Comparison of ENCODE assay signal across 1 cellular context in genomic region chr12:76559277-76560082, GRCh38.
TF ChIP-seq lines count a peak whose summit lies in the region.

A gene with protein sequence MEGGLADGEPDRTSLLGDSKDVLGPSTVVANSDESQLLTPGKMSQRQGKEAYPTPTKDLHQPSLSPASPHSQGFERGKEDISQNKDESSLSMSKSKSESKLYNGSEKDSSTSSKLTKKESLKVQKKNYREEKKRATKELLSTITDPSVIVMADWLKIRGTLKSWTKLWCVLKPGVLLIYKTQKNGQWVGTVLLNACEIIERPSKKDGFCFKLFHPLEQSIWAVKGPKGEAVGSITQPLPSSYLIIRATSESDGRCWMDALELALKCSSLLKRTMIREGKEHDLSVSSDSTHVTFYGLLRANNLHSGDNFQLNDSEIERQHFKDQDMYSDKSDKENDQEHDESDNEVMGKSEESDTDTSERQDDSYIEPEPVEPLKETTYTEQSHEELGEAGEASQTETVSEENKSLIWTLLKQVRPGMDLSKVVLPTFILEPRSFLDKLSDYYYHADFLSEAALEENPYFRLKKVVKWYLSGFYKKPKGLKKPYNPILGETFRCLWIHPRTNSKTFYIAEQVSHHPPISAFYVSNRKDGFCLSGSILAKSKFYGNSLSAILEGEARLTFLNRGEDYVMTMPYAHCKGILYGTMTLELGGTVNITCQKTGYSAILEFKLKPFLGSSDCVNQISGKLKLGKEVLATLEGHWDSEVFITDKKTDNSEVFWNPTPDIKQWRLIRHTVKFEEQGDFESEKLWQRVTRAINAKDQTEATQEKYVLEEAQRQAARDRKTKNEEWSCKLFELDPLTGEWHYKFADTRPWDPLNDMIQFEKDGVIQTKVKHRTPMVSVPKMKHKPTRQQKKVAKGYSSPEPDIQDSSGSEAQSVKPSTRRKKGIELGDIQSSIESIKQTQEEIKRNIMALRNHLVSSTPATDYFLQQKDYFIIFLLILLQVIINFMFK (minus strand): TSS chr12:76559771. CDS start chr12:76487551, 72,220 bp downstream.

TF ChIP-seq in HepG2, 621 proteins besides CTCF, POLR2A, EP300 and RAD21 (continued from another document and continues in another):
- peak; percentile 90 for TF ChIP-seq IKZF5 (CRISPR knock-in tag; IDR thresholded peaks at IDR 0.05)
- peak; percentile 86; the same call in 1 of the 2 replicates for TF ChIP-seq AHR (CRISPR knock-in tag; IDR thresholded peaks at IDR 0.05)
- peak; percentile 72 for TF ChIP-seq MED8 (CRISPR knock-in tag; IDR thresholded peaks at IDR 0.05; ENCODE audit: insufficient replicate concordance)
- 0 out of 2 replicates have a peak, but pooled peaks have one; percentile 78 for TF ChIP-seq ZNF589 (CRISPR knock-in tag; conservative IDR thresholded peaks at IDR 0.05)
- TF ChIP-seq GMEB2 (CRISPR knock-in tag; IDR thresholded peaks at IDR 0.05; ENCODE audit: low read depth), result 0 out of 2 replicates have a peak, but pooled peaks have one; percentile 17
- peak; percentile 86 for TF ChIP-seq ELF3 (CRISPR knock-in tag; IDR thresholded peaks at IDR 0.05)
- TF ChIP-seq TCF7 (IDR thresholded peaks at IDR 0.05; ENCODE audit: low read depth), result no peak
- peak; percentile 54 for TF ChIP-seq SAFB2 (CRISPR knock-in tag; IDR thresholded peaks at IDR 0.05; ENCODE audit: borderline replicate concordance, low read depth)
- no peak for TF ChIP-seq ZFAT (CRISPR knock-in tag; conservative IDR thresholded peaks at IDR 0.05)
- TF ChIP-seq ZNF143 (CRISPR knock-in tag; IDR thresholded peaks at IDR 0.05), result 0 out of 2 replicates have a peak, but pooled peaks have one; percentile 28
- TF ChIP-seq SMAD3 (CRISPR knock-in tag; IDR thresholded peaks at IDR 0.05), result peak; percentile 73; the same call in 1 of the 2 replicates
- TF ChIP-seq NFIC (IDR thresholded peaks at IDR 0.05; ENCODE audit: low read length), result no peak
- TF ChIP-seq, protein P1, sequence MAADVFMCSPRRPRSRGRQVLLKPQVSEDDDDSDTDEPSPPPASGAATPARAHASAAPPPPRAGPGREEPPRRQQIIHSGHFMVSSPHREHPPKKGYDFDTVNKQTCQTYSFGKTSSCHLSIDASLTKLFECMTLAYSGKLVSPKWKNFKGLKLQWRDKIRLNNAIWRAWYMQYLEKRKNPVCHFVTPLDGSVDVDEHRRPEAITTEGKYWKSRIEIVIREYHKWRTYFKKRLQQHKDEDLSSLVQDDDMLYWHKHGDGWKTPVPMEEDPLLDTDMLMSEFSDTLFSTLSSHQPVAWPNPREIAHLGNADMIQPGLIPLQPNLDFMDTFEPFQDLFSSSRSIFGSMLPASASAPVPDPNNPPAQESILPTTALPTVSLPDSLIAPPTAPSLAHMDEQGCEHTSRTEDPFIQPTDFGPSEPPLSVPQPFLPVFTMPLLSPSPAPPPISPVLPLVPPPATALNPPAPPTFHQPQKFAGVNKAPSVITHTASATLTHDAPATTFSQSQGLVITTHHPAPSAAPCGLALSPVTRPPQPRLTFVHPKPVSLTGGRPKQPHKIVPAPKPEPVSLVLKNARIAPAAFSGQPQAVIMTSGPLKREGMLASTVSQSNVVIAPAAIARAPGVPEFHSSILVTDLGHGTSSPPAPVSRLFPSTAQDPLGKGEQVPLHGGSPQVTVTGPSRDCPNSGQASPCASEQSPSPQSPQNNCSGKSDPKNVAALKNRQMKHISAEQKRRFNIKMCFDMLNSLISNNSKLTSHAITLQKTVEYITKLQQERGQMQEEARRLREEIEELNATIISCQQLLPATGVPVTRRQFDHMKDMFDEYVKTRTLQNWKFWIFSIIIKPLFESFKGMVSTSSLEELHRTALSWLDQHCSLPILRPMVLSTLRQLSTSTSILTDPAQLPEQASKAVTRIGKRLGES (CRISPR knock-in tag; IDR thresholded peaks at IDR 0.05; ENCODE audit: borderline replicate concordance), result no peak
- TF ChIP-seq ZNF766 (CRISPR knock-in tag; IDR thresholded peaks at IDR 0.05; ENCODE audit: borderline replicate concordance), result peak; percentile 81; the same call in 1 of the 2 replicates
- TF ChIP-seq ZBTB40 (IDR thresholded peaks at IDR 0.05), result no peak
- TF ChIP-seq ZBTB40 (CRISPR knock-in tag; IDR thresholded peaks at IDR 0.05), result peak; percentile 88
- TF ChIP-seq KAT7 (CRISPR knock-in tag; IDR thresholded peaks at IDR 0.05; ENCODE audit: borderline replicate concordance), result peak; percentile 54; the same call in 1 of the 2 replicates
- TF ChIP-seq, protein P2, sequence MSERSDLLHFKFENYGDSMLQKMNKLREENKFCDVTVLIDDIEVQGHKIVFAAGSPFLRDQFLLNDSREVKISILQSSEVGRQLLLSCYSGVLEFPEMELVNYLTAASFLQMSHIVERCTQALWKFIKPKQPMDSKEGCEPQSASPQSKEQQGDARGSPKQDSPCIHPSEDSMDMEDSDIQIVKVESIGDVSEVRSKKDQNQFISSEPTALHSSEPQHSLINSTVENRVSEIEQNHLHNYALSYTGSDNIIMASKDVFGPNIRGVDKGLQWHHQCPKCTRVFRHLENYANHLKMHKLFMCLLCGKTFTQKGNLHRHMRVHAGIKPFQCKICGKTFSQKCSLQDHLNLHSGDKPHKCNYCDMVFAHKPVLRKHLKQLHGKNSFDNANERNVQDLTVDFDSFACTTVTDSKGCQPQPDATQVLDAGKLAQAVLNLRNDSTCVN (CRISPR knock-in tag; IDR thresholded peaks at IDR 0.05; ENCODE audit: borderline replicate concordance), result no peak; the same call in 1 of the 2 replicates
- TF ChIP-seq, protein P3, sequence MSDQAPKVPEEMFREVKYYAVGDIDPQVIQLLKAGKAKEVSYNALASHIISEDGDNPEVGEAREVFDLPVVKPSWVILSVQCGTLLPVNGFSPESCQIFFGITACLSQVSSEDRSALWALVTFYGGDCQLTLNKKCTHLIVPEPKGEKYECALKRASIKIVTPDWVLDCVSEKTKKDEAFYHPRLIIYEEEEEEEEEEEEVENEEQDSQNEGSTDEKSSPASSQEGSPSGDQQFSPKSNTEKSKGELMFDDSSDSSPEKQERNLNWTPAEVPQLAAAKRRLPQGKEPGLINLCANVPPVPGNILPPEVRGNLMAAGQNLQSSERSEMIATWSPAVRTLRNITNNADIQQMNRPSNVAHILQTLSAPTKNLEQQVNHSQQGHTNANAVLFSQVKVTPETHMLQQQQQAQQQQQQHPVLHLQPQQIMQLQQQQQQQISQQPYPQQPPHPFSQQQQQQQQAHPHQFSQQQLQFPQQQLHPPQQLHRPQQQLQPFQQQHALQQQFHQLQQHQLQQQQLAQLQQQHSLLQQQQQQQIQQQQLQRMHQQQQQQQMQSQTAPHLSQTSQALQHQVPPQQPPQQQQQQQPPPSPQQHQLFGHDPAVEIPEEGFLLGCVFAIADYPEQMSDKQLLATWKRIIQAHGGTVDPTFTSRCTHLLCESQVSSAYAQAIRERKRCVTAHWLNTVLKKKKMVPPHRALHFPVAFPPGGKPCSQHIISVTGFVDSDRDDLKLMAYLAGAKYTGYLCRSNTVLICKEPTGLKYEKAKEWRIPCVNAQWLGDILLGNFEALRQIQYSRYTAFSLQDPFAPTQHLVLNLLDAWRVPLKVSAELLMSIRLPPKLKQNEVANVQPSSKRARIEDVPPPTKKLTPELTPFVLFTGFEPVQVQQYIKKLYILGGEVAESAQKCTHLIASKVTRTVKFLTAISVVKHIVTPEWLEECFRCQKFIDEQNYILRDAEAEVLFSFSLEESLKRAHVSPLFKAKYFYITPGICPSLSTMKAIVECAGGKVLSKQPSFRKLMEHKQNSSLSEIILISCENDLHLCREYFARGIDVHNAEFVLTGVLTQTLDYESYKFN (CRISPR knock-in tag; conservative IDR thresholded peaks at IDR 0.05), result peak; percentile 52
- TF ChIP-seq ZKSCAN1 (IDR thresholded peaks at IDR 0.05; ENCODE audit: low read length), result peak; percentile 69; the same call in 1 of the 2 replicates
- TF ChIP-seq ATRX (CRISPR knock-in tag; IDR thresholded peaks at IDR 0.05; ENCODE audit: borderline replicate concordance), result no peak
- TF ChIP-seq ZBTB33 (CRISPR knock-in tag; IDR thresholded peaks at IDR 0.05), result peak; percentile 31; the same call in 1 of the 2 replicates
- peak; percentile 94 for TF ChIP-seq ELF4 (CRISPR knock-in tag; IDR thresholded peaks at IDR 0.05; ENCODE audit: borderline replicate concordance)
